Comparison of ENCODE assay signal across 8 cellular contexts in the genomic region with DNA sequence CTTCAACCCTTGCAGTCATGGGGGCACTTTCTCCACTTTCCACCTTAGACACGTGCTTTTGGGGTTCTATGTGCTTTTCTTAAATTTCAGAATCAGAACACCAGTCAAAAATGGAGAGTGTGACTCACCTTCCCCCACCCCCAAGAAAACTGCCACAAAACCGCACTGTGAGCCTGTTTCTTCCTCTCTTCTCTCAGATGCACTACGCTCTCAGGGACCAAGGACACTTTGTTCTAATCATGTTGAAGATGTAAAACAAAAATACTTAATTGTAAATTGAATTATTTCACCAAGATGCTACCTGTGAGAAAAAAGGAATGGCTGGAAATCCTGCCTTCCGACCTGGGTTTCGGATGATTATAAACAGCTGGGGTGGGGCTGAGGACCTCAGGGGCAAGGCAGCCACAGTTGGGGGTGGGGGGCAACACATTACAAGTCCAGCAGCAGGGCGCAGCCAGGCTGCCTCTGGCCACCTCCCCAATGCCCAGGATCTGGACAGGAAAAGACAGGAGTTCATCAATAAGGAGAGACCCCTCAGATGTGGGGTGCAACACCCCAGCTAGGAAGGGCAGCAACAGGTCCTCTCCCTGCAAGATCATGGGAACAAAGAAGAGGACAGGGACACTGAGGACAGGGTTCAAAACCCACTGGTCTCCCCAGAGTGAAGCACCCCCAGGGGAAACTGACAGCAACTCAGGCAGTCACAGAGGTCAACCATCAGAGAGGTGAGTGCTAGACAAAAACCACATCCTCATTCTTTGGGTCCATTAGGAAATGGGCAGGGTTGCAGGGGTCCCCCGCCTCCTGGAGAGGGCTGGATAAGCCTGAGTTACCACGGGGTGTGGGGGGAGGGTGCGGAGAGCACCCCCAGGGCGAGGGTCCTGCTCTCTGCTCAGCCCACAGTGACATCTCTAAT. TPM values are rescaled to one million over a fixed set of nuclear protein-coding genes. Genes with fewer than 3 reads are reported as not detected.
DNase-seq lines count a peak whose midpoint lies in the region; ATAC-seq and TF ChIP-seq lines count a peak whose summit lies in the region.

No MANE protein-coding gene starts in this region.

- intact Hi-C loops in mucosa of descending colon (cut with DNase I, micrococcal nuclease), result no loop called here

- H3K4me1 ChIP-seq in mucosa of descending colon (ENCODE audit: low read depth), result no peaks in the 10 kb centered on the region
- H3K4me1 ChIP-seq in thymus (ENCODE audit: control insufficient read depth, insufficient read depth, low read length), result peaks cover 53% of the 10 kb centered on the region

- ATAC-seq in GM21381 (IDR thresholded peaks at IDR 0.05; ENCODE audit: unreplicated experiment) (peak; percentile 42), mucosa of descending colon (peak; percentile 77)

- DNase-seq in A172 (ENCODE audit: low spot score) (peak; percentile 78), mucosa of descending colon (peak in 1 of 3 donors; percentile 60), NCI-H1417 treated with DMSO at 0.1 percent for 48 hours (lab: John Stamatoyannopoulos, UW) (no peak), NCI-H524 treated with DMSO at 0.1 percent for 48 hours (lab: John Stamatoyannopoulos, UW) (no peak)
- peak; percentile 68 for DNase-seq in activated CD8-positive, alpha-beta memory T cell treated with anti-CD3 and anti-CD28 coated beads, Interleukin-2, amount 50 U/mL, for 24 hours (ENCODE audit: extremely low read depth)

- H3K4me3 ChIP-seq in mucosa of descending colon, result no peak overlapping the region
- H3K4me3 ChIP-seq in thymus (ENCODE audit: low read length), result peak overlapping the region; percentile 33

- H3K36me3 ChIP-seq in KOPT-K1 (ENCODE audit: insufficient read depth, low read length) (peaks cover 75% of the 10 kb centered on the region), mucosa of descending colon (ENCODE audit: low read depth) (no peaks in the 10 kb centered on the region), thymus (ENCODE audit: control insufficient read depth, insufficient read depth) (peaks cover 17% of the 10 kb centered on the region)

- WGBS in thymus, result 18% methylated on average over 10 of the region's 10 CpGs

- no peak for TF ChIP-seq CTCF in mucosa of descending colon (IDR thresholded peaks at IDR 0.05)

- H3K9me3 ChIP-seq in KOPT-K1 (ENCODE audit: insufficient read depth, low read length, poor library complexity, severe bottlenecking) (no peaks in the 10 kb centered on the region), mucosa of descending colon (no peaks in the 10 kb centered on the region), thymus (ENCODE audit: control insufficient read depth) (no peaks in the 10 kb centered on the region)

- peak overlapping the region; percentile 70 for H3K27ac ChIP-seq in KOPT-K1 (ENCODE audit: low read depth, low read length, poor library complexity, severe bottlenecking)
- peak overlapping the region; percentile 95 for H3K27ac ChIP-seq in thymus (ENCODE audit: low read depth)

- no peaks in the 10 kb centered on the region for H3K27me3 ChIP-seq in thymus (ENCODE audit: control insufficient read depth, insufficient read depth)

RNA-seq across cellular contexts. Expression of gene SEMA4D, which starts 33.7 kb away (rescaled TPM):
- 5.1 and 11.1 TPM in 2 replicates for total RNA-seq in A172 (2014; rRNA removed; shearing (Covaris generic))
- total RNA-seq in mucosa of descending colon, result 10 to 100 TPM; 20.9 to 26.9 (median 23.1) TPM
- polyA plus RNA-seq in thymus, result 62.1 TPM

Comparison
In these comparisons a context has a peak if more than half of its experiments do, and no peak if none do; other contexts are left out.
1. DNase-seq: peak in A172 (single experiment) and activated CD8-positive, alpha-beta memory T cell treated with anti-CD3 and anti-CD28 coated beads, Interleukin-2, amount 50 U/mL, for 24 hours (single experiment); none in NCI-H1417 treated with DMSO at 0.1 percent for 48 hours (single experiment) and NCI-H524 treated with DMSO at 0.1 percent for 48 hours (single experiment).